ENCODE assay signal across 9 cellular contexts in genomic region chr1:32786856-32787255, GRCh38. TPM values are rescaled to one million over a fixed set of nuclear protein-coding genes. Genes with fewer than 3 reads are reported as not detected.
A peak's percentile ranks its signal among the peaks of the same experiment; 100 is the strongest.
DNase-seq lines count a peak whose midpoint lies in the region; ATAC-seq and TF ChIP-seq lines count a peak whose summit lies in the region.
"Had no signal": no experiment of that assay in that cellular context is flagged by ENCODE, and none has a peak within 500 bp of the region (broad histone marks: within the 10 kb centered on the region; RNA-seq: fewer than 3 reads in every experiment).

No MANE protein-coding gene starts in this region.

- H3K9me3 Mint-ChIP-seq in endothelial cell (ENCODE audit: unreplicated experiment): no peaks in the 10 kb centered on the region

- H3K27ac ChIP-seq in parathyroid adenoma: no peak overlapping the region

- no peak overlapping the region for H3K9ac ChIP-seq in parathyroid adenoma

- H3K4me3 ChIP-seq in GM06990 (replicated peaks; ENCODE audit: low read depth, low read length) (no peak overlapping the region), parathyroid adenoma (ENCODE audit: low read depth, low read length) (no peak overlapping the region)

- DNase-seq in GM06990 (ENCODE audit: extremely low read depth, insufficient read length) (no peak), NAMALWA (ENCODE audit: low spot score) (peak; percentile 49), endothelial cell (ENCODE audit: low spot score) (no peak), kidney glomerular epithelial cell (lab: John Stamatoyannopoulos, UW) (no peak), SHP77 treated with DMSO at 0.1 percent for 48 hours (lab: John Stamatoyannopoulos, UW) (no peak)
- DNase-seq: NCI-H2081 treated with DMSO at 0.1 percent for 48 hours had no signal

- H3K4me3 Mint-ChIP-seq in endothelial cell (ENCODE audit: unreplicated experiment): peak overlapping the region; percentile 72

- no peaks in the 10 kb centered on the region for H3K79me2 ChIP-seq in parathyroid adenoma

- H3K36me3 Mint-ChIP-seq in endothelial cell (ENCODE audit: low read depth, unreplicated experiment): peaks cover 9% of the 10 kb centered on the region

- no peaks in the 10 kb centered on the region for H3K4me1 ChIP-seq in parathyroid adenoma

- no peaks in the 10 kb centered on the region for H3K9me3 ChIP-seq in parathyroid adenoma (ENCODE audit: control insufficient read depth, low read length)

- H3K27me3 ChIP-seq in GM06990 (replicated peaks; ENCODE audit: control insufficient read depth, insufficient read depth, low read length): no peaks in the 10 kb centered on the region
- H3K27me3 ChIP-seq in parathyroid adenoma (ENCODE audit: control insufficient read depth, insufficient read depth, low read length): no peaks in the 10 kb centered on the region

- no peak for ATAC-seq in HG03342 (IDR thresholded peaks at IDR 0.05; ENCODE audit: unreplicated experiment)
- ATAC-seq: activated CD4-positive, CD25-positive, alpha-beta regulatory T cell treated with anti-CD3 and anti-CD28 coated beads, Interleukin-2, amount 50 U/mL, for 24 hours had no signal

- TF ChIP-seq CTCF in GM06990 (IDR thresholded peaks at IDR 0.05; ENCODE audit: insufficient read depth, low read length, poor library complexity, severe bottlenecking) (peak; percentile 32), endothelial cell (IDR thresholded peaks at IDR 0.05; ENCODE audit: unreplicated experiment) (peak; percentile 39), parathyroid adenoma (IDR thresholded peaks at IDR 0.05) (peak; percentile 21)

- H3K4me2 ChIP-seq in parathyroid adenoma (ENCODE audit: low read length): no peak overlapping the region

- no peak overlapping the region for H2AFZ ChIP-seq in parathyroid adenoma

- H3K36me3 ChIP-seq in GM06990 (ENCODE audit: control insufficient read depth, insufficient read depth, low read length) (peaks cover 16% of the 10 kb centered on the region), parathyroid adenoma (ENCODE audit: control insufficient read depth, insufficient read depth, low read length) (peaks cover 2% of the 10 kb centered on the region)

- H3K4me1 Mint-ChIP-seq in endothelial cell (ENCODE audit: unreplicated experiment): peaks cover 11% of the 10 kb centered on the region

- H3K27me3 Mint-ChIP-seq in endothelial cell (ENCODE audit: unreplicated experiment): no peaks in the 10 kb centered on the region

- H3K27ac Mint-ChIP-seq in endothelial cell (ENCODE audit: unreplicated experiment): peak overlapping the region; percentile 96

RNA-seq across cellular contexts. Expression of gene YARS1, which starts 30.3 kb away (rescaled TPM):
- 73.2 TPM for total RNA-seq in endothelial cell (ENCODE audit: unreplicated experiment)

RNA-seq across cellular contexts. Expression of gene S100PBP, which starts 30.6 kb away (rescaled TPM):
- 43.3 TPM for total RNA-seq in endothelial cell (ENCODE audit: unreplicated experiment)
